18 cellular contexts compared by ENCODE assay signal in the genomic region with DNA sequence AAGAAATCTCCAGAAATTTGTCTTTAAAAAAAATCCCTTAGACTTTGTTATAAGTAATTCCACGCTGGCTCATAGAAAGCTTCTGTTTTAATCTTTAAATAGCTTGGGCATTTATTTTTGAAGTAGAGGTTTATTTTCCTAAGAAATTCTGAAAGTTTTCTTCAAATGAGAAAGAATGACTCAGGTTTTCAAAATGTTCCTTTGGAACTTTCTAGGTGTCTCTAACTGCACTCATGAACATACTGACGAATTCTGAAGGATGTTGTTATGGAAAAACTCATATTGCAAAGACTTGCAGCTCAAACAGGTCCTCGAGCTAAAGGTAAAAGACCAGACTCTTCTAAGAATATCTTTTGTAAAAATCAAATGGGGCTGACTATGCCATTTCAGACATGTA. TPM values are rescaled to one million over a fixed set of nuclear protein-coding genes. Genes with fewer than 3 reads are reported as not detected.
DNase-seq lines count a peak whose midpoint lies in the region; FAIRE-seq and TF ChIP-seq lines count a peak whose summit lies in the region.
"Had no signal": no experiment of that assay in that cellular context is flagged by ENCODE, and none has a peak within 500 bp of the region (broad histone marks: within the 10 kb centered on the region; RNA-seq: fewer than 3 reads in every experiment).

No MANE protein-coding gene starts in this region.

- no peak overlapping the region for H3K9ac ChIP-seq in astrocyte (ENCODE audit: low read length)
- H3K9ac ChIP-seq in skeletal muscle satellite cell (ENCODE audit: low read depth, low read length) = peak overlapping the region; percentile 55

- DNase-seq in astrocyte (ENCODE audit: low read depth) (peak; percentile 41), esophagus muscularis mucosa (ENCODE audit: extremely low spot score) (no peak), anterior cingulate cortex (lab: John Stamatoyannopoulos, UW) (no peak), NCI-H510A (lab: John Stamatoyannopoulos, UW) (no peak), substantia nigra (lab: John Stamatoyannopoulos, UW) (no peak)
- no peak for DNase-seq in NK-92 treated with Interleukin-12 subunit alpha and Interleukin-12 subunit beta, amount 100 ng/mL, for 24 hours (lab: John Stamatoyannopoulos, UW)
- DNase-seq: DMS79 treated with DMSO at 0.1 percent for 48 hours, NCI-H1105, NCI-H1694, NCI-H2081 treated with DMSO at 0.1 percent for 48 hours, NCI-H82, SHP77 had no signal

- no peak for TF ChIP-seq POLR2A in esophagus muscularis mucosa (IDR thresholded peaks at IDR 0.05; ENCODE audit: low read depth)

- TF ChIP-seq EP300 in esophagus muscularis mucosa (IDR thresholded peaks at IDR 0.05) = no peak

- no peaks in the 10 kb centered on the region for H3K27me3 Mint-ChIP-seq in astrocyte (ENCODE audit: low read depth, unreplicated experiment)

- peaks cover 23% of the 10 kb centered on the region for H3K9me3 Mint-ChIP-seq in astrocyte (ENCODE audit: unreplicated experiment)

- H3K27ac Mint-ChIP-seq in astrocyte (ENCODE audit: unreplicated experiment) = no peak overlapping the region
- H3K27ac Mint-ChIP-seq: B cell had no signal

- H3K4me3 ChIP-seq in ACC112 (ENCODE audit: low read depth, low read length) = no peak overlapping the region
- H3K4me3 ChIP-seq in astrocyte (ENCODE audit: insufficient read depth, low read depth, low read length) = no peak overlapping the region
- H3K4me3 ChIP-seq in esophagus muscularis mucosa = no peak overlapping the region
- no peak overlapping the region for H3K4me3 ChIP-seq in skeletal muscle satellite cell (ENCODE audit: low read length)

- peaks cover 19% of the 10 kb centered on the region for H3K36me3 ChIP-seq in ACC112 (ENCODE audit: insufficient read depth, low read length)
- H3K36me3 ChIP-seq in astrocyte (ENCODE audit: insufficient read depth, low read length) = peaks cover 7% of the 10 kb centered on the region
- no peaks in the 10 kb centered on the region for H3K36me3 ChIP-seq in esophagus muscularis mucosa
- peaks cover 29% of the 10 kb centered on the region for H3K36me3 ChIP-seq in skeletal muscle satellite cell (ENCODE audit: insufficient read depth, low read length)

- 56% methylated on average over 3 of the region's 3 CpGs for WGBS in esophagus muscularis mucosa

- no peak for FAIRE-seq in astrocyte (lab: Jason Lieb, UNC)
- FAIRE-seq: H54 had no signal

- peak overlapping the region; percentile 8 for H2AFZ ChIP-seq in ACC112 (ENCODE audit: low read length, unreplicated experiment)
- H2AFZ ChIP-seq in astrocyte (ENCODE audit: low read depth, low read length) = no peak overlapping the region

- no peaks in the 10 kb centered on the region for H4K20me1 ChIP-seq in astrocyte (ENCODE audit: insufficient read depth, low read length)

- H3K27me3 ChIP-seq in ACC112 (ENCODE audit: insufficient read depth, low read length) (no peaks in the 10 kb centered on the region), astrocyte (ENCODE audit: insufficient read depth, low read length) (no peaks in the 10 kb centered on the region), esophagus muscularis mucosa (no peaks in the 10 kb centered on the region), skeletal muscle satellite cell (ENCODE audit: control insufficient read depth, insufficient read depth, low read length) (no peaks in the 10 kb centered on the region)

- TF ChIP-seq CTCF in astrocyte (IDR thresholded peaks at IDR 0.05; ENCODE audit: insufficient read depth, low read depth, low read length) (no peak), esophagus muscularis mucosa (IDR thresholded peaks at IDR 0.05) (no peak)

- H3K4me1 ChIP-seq in ACC112 (ENCODE audit: control insufficient read depth, insufficient read depth, low read length, unreplicated experiment) (peaks cover 14% of the 10 kb centered on the region), astrocyte (ENCODE audit: insufficient read depth, low read length) (peaks cover 6% of the 10 kb centered on the region), esophagus muscularis mucosa (peaks cover 0 to 14% (median 0%) of the 10 kb centered on the region in 4 donors), skeletal muscle satellite cell (ENCODE audit: control insufficient read depth, insufficient read depth, low read length) (peaks cover 16% of the 10 kb centered on the region)

- H3K36me3 Mint-ChIP-seq in astrocyte (ENCODE audit: low read depth, unreplicated experiment) = peaks cover 30% of the 10 kb centered on the region

- intact Hi-C loops in esophagus muscularis mucosa (cut with DNase I) = no loop called here

- H3K4me1 Mint-ChIP-seq in astrocyte (ENCODE audit: low read depth, unreplicated experiment) = peaks cover 6% of the 10 kb centered on the region
- H3K4me1 Mint-ChIP-seq: B cell had no signal

- H3K4me3 Mint-ChIP-seq in astrocyte (ENCODE audit: unreplicated experiment) = no peak overlapping the region
- H3K4me3 Mint-ChIP-seq: B cell had no signal

- H3K9me3 ChIP-seq in astrocyte (ENCODE audit: insufficient read depth, low read depth, low read length) (peaks cover 2% of the 10 kb centered on the region), esophagus muscularis mucosa (peaks cover 0 to 11% (median 7%) of the 10 kb centered on the region in 4 donors), skeletal muscle satellite cell (replicated peaks; ENCODE audit: low read length) (peaks cover 13% of the 10 kb centered on the region)

- H3K4me2 ChIP-seq in astrocyte (ENCODE audit: low read length) (peak overlapping the region; percentile 24), skeletal muscle satellite cell (ENCODE audit: low read length) (no peak overlapping the region)

- H3K79me2 ChIP-seq in ACC112 (ENCODE audit: control insufficient read depth, insufficient read depth, low read length, unreplicated experiment) = no peaks in the 10 kb centered on the region
- H3K79me2 ChIP-seq in astrocyte (ENCODE audit: insufficient read depth, low read length) = no peaks in the 10 kb centered on the region

- H3K27ac ChIP-seq in ACC112 (ENCODE audit: low read depth, low read length) = peak overlapping the region; percentile 58
- peak overlapping the region; percentile 59 for H3K27ac ChIP-seq in astrocyte (ENCODE audit: low read depth, low read length)
- peak overlapping the region in 3 of 4 donors; percentile 2 to 59 (median 25) for H3K27ac ChIP-seq in esophagus muscularis mucosa (replicated peaks in 1 of 4)
- no peak overlapping the region for H3K27ac ChIP-seq in substantia nigra (ENCODE audit: low read depth, low read length, poor library complexity, severe bottlenecking)
- H3K27ac ChIP-seq: 22Rv1 had no signal

RNA-seq across cellular contexts. Expression of a gene that starts 10.7 kb away (rescaled TPM):
- total RNA-seq in astrocyte = 6.3 and 7.5 TPM in 2 replicates
- 1 to 10 TPM in 3 of 4 donors, under 1 TPM in 1; 0.66 to 2.9 (median 1.7) TPM for total RNA-seq in esophagus muscularis mucosa
- 6.1 and 12.7 TPM in 2 replicates for total RNA-seq in skeletal muscle satellite cell (2012; rRNA removed)
- total RNA-seq: B cell, G401 had no signal
